In the genomic region with DNA sequence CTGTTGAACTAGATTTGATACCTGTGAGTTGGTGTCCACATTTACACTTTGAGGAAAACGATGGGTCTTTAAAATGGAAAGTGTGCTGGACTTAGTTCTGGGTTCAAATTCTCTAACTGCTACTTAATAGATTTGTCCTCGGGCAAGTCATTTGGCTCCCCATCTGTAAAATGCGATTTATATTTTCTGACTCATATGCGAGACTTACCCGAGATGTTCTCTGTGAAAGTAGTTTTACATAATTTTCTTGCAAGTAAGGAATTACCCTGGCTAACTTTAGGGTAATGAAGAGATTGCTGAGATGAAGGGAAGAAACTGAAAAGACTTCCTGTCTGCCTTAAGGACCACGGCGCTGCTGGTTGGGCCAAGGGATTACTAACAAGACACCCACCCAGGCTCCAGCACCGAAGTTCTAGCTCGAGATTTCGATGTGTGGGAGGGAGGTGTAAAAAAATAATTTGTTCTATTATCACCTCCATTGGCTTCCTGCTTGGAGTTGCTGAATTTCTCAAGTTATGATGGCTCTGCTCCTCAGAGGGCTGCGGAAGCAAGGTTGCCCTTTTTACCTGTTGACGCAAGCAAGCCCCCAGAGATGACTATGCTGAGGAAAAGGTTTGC, we compare ENCODE assay signal across 14 cellular contexts. TPM values are rescaled to one million over a fixed set of nuclear protein-coding genes. Genes with fewer than 3 reads are reported as not detected.
"Had no signal": no experiment of that assay in that cellular context is flagged by ENCODE, and none has a peak within 500 bp of the region (broad histone marks: within the 10 kb centered on the region; RNA-seq: fewer than 3 reads in every experiment).

No MANE protein-coding gene starts in this region.

- H3K27me3 ChIP-seq: right lobe of liver, upper lobe of right lung had no signal

- H3K4me3 ChIP-seq: lung, prostate gland, right lobe of liver, upper lobe of right lung had no signal

- DNase-seq: left cardiac atrium; natural killer cell; right lobe of liver; stimulated activated CD4-positive, alpha-beta T cell treated with anti-CD3 and anti-CD28 coated beads, Interleukin-1b, Interleukin-23, amount 100 ng/mL, for 48 hours; stimulated activated naive CD4-positive, alpha-beta T cell; SW 1271; upper lobe of right lung had no signal

- H3K27ac ChIP-seq: prostate gland, right lobe of liver, upper lobe of right lung had no signal

- ATAC-seq: activated CD4-positive, CD25-positive, alpha-beta regulatory T cell treated with anti-CD3 and anti-CD28 coated beads, Interleukin-2, amount 50 U/mL, for 24 hours; activated naive CD4-positive, alpha-beta T cell treated with anti-CD3 and anti-CD28 coated beads, Interleukin-2, amount 50 U/mL, for 72 hours; natural killer cell; right lobe of liver; upper lobe of right lung had no signal

- H3K9me3 ChIP-seq: prostate gland, right lobe of liver, upper lobe of right lung had no signal

- H3K36me3 ChIP-seq: prostate gland, right lobe of liver, upper lobe of right lung had no signal

- H3K4me1 ChIP-seq: prostate gland, right lobe of liver, upper lobe of right lung had no signal

RNA-seq across cellular contexts. Expression of gene PCSK1, which starts 24.1 kb away (rescaled TPM):
- total RNA-seq: activated naive CD4-positive, alpha-beta T cell treated with anti-CD3 and anti-CD28 coated beads, Interleukin-2, amount 50 U/mL, for 72 hours; activated T-helper 2 cell treated with anti-CD3 and anti-CD28 coated beads, Interferon-gamma antibody, Interleukin-2, Interleukin-4, amounts not matched to agents 10 μg/mL and 5 μg/mL and 100 μg/mL, durations not matched to agents 14 hours and 24 hours and 36 hours; fibroblast of lung; mucosa of gallbladder; natural killer cell; right lobe of liver; upper lobe of right lung had no signal
- polyA plus RNA-seq: fibroblast of lung had no signal
